Comparison of ENCODE assay signal across 15 cellular contexts in genomic region chrX:34893741-34894140, GRCh38. TPM values are rescaled to one million over a fixed set of nuclear protein-coding genes. Genes with fewer than 3 reads are reported as not detected.
DNase-seq lines count a peak whose midpoint lies in the region; ATAC-seq and TF ChIP-seq lines count a peak whose summit lies in the region.
"Had no signal": no experiment of that assay in that cellular context is flagged by ENCODE, and none has a peak within 500 bp of the region (broad histone marks: within the 10 kb centered on the region; RNA-seq: fewer than 3 reads in every experiment).

No MANE protein-coding gene starts in this region.

- H3K9me2 ChIP-seq in PC-9 (ENCODE audit: insufficient read depth): no peaks in the 10 kb centered on the region

- peak in 1 of 2 donors; percentile 25 for DNase-seq in cardiac muscle cell (ENCODE audit: low read depth in 1 of 2, low spot score in 1 of 2)
- no peak for DNase-seq in right cardiac atrium
- no peak for DNase-seq in PC-9
- no peak for DNase-seq in esophagus muscularis mucosa (ENCODE audit: extremely low spot score)
- no peak for DNase-seq in tibial artery
- DNase-seq in colonic mucosa: no peak
- no peak for DNase-seq in coronary artery (ENCODE audit: low spot score)
- DNase-seq in A172 (ENCODE audit: low spot score): no peak
- DNase-seq: C1 segment of cervical spinal cord; glutamatergic neuron; midbrain; NCI-H345; stimulated activated CD4-positive, alpha-beta T cell treated with anti-CD3 and anti-CD28 coated beads, Interleukin-12 subunit alpha, Interleukin-12 subunit beta, amount 100 ng/mL, for 4 hours; T-helper 2 cell had no signal

- H3K9me3 ChIP-seq in cardiac muscle cell (ENCODE audit: low read depth) (no peaks in the 10 kb centered on the region), right cardiac atrium (ENCODE audit: control insufficient read depth, low read length) (no peaks in the 10 kb centered on the region), PC-9 (ENCODE audit: insufficient read depth, low read depth) (no peaks in the 10 kb centered on the region), esophagus muscularis mucosa (no peaks in the 10 kb centered on the region), tibial artery (no peaks in the 10 kb centered on the region), colonic mucosa (no peaks in the 10 kb centered on the region)

- H3K27ac ChIP-seq in cardiac muscle cell: no peak overlapping the region
- H3K27ac ChIP-seq in right cardiac atrium (ENCODE audit: low read length): no peak overlapping the region
- no peak overlapping the region for H3K27ac ChIP-seq in PC-9
- no peak overlapping the region for H3K27ac ChIP-seq in esophagus muscularis mucosa (replicated peaks in 1 of 4)
- no peak overlapping the region for H3K27ac ChIP-seq in tibial artery
- H3K27ac ChIP-seq in colonic mucosa: no peak overlapping the region
- no peak overlapping the region for H3K27ac ChIP-seq in coronary artery

- no peak overlapping the region for H3K4me2 ChIP-seq in PC-9

- no peak for TF ChIP-seq EP300 in esophagus muscularis mucosa (IDR thresholded peaks at IDR 0.05)

- no peaks in the 10 kb centered on the region for H3K79me2 ChIP-seq in PC-9 (ENCODE audit: low read depth)

- no TSS peak for BruUV-seq in PC-9 (replicated peaks; lab: Mats Ljungman, UMichigan)

- peak; percentile 32 for TF ChIP-seq CTCF in cardiac muscle cell (IDR thresholded peaks at IDR 0.05; ENCODE audit: low read depth, low read length)
- TF ChIP-seq CTCF in PC-9 (conservative IDR thresholded peaks at IDR 0.05): peak; percentile 50; the same call in 1 of the 2 replicates
- TF ChIP-seq CTCF in esophagus muscularis mucosa (IDR thresholded peaks at IDR 0.05): peak in 2 of 3 experiments; percentile 11 to 19
- peak; percentile 13 to 28 for TF ChIP-seq CTCF in tibial artery (IDR thresholded peaks at IDR 0.05)
- no peak for TF ChIP-seq CTCF in colonic mucosa (IDR thresholded peaks at IDR 0.05)
- no peak for TF ChIP-seq CTCF in coronary artery (IDR thresholded peaks at IDR 0.05)

- H3K4me3 ChIP-seq in cardiac muscle cell (no peak overlapping the region), right cardiac atrium (ENCODE audit: low read length) (no peak overlapping the region), PC-9 (no peak overlapping the region), esophagus muscularis mucosa (no peak overlapping the region), tibial artery (no peak overlapping the region), colonic mucosa (no peak overlapping the region), coronary artery (no peak overlapping the region)

- WGBS in right cardiac atrium: 92% methylated on average over 1 of the region's 1 CpG
- 75% methylated on average over 1 of the region's 1 CpG for WGBS in esophagus muscularis mucosa

- H3K27me3 ChIP-seq in cardiac muscle cell: no peaks in the 10 kb centered on the region
- no peaks in the 10 kb centered on the region for H3K27me3 ChIP-seq in right cardiac atrium (ENCODE audit: control insufficient read depth, insufficient read depth)
- no peaks in the 10 kb centered on the region for H3K27me3 ChIP-seq in PC-9 (ENCODE audit: insufficient read depth, low read depth)
- H3K27me3 ChIP-seq in esophagus muscularis mucosa: no peaks in the 10 kb centered on the region
- no peaks in the 10 kb centered on the region for H3K27me3 ChIP-seq in tibial artery
- no peaks in the 10 kb centered on the region for H3K27me3 ChIP-seq in colonic mucosa

- POLR2A ChIA-PET in PC-9 (lab: Charles Lee; ENCODE audit: unreplicated experiment): no interaction called here

- intact Hi-C loops in right cardiac atrium (cut with DNase I) (no loop called here), PC-9 (cut with micrococcal nuclease; ENCODE audit: unreplicated experiment) (no loop called here), esophagus muscularis mucosa (cut with DNase I) (no loop called here), tibial artery (cut with DNase I; ENCODE audit: low total_unique reads) (no loop called here), colonic mucosa (cut with DNase I) (no loop called here)

- no peak for TF ChIP-seq POLR2A in esophagus muscularis mucosa (IDR thresholded peaks at IDR 0.05; ENCODE audit: low read depth)

- H4K20me1 ChIP-seq in PC-9 (ENCODE audit: insufficient read depth): no peaks in the 10 kb centered on the region

- no peak overlapping the region for H2AFZ ChIP-seq in PC-9

- no peaks in the 10 kb centered on the region for H3K36me3 ChIP-seq in cardiac muscle cell
- H3K36me3 ChIP-seq in PC-9 (ENCODE audit: low read depth): no peaks in the 10 kb centered on the region
- no peaks in the 10 kb centered on the region for H3K36me3 ChIP-seq in esophagus muscularis mucosa
- H3K36me3 ChIP-seq in tibial artery: no peaks in the 10 kb centered on the region
- no peaks in the 10 kb centered on the region for H3K36me3 ChIP-seq in colonic mucosa

- H3K9ac ChIP-seq in colonic mucosa (ENCODE audit: low read depth in 2 of 2, low read length in 2 of 2): no peak overlapping the region

- CTCF ChIA-PET in PC-9 (lab: Charles Lee): no interaction called here

- no peak for ATAC-seq in right cardiac atrium

- H3F3A ChIP-seq in PC-9 (ENCODE audit: insufficient read depth, low read depth): no peaks in the 10 kb centered on the region

- no peaks in the 10 kb centered on the region for H3K4me1 ChIP-seq in cardiac muscle cell (ENCODE audit: low read depth)
- H3K4me1 ChIP-seq in right cardiac atrium (ENCODE audit: control insufficient read depth, insufficient read depth, low read length): no peaks in the 10 kb centered on the region
- no peaks in the 10 kb centered on the region for H3K4me1 ChIP-seq in PC-9 (replicated peaks; ENCODE audit: insufficient read depth)
- H3K4me1 ChIP-seq in esophagus muscularis mucosa: no peaks in the 10 kb centered on the region
- no peaks in the 10 kb centered on the region for H3K4me1 ChIP-seq in tibial artery
- no peaks in the 10 kb centered on the region for H3K4me1 ChIP-seq in colonic mucosa

RNA-seq across cellular contexts. Expression of gene FAM47B, which starts 48.9 kb away (rescaled TPM):
- not detected in 2 replicates for total RNA-seq in cardiac muscle cell
- polyA plus RNA-seq in cardiac muscle cell: not detected in 2 replicates
- not detected for total RNA-seq in right cardiac atrium
- polyA plus RNA-seq in right cardiac atrium: not detected
- not detected in 2 replicates for total RNA-seq in PC-9 (2021)
- not detected for total RNA-seq in esophagus muscularis mucosa
- total RNA-seq in colonic mucosa: not detected
- total RNA-seq in A172 (2014; rRNA removed; shearing (Covaris generic)): not detected in 2 replicates
- total RNA-seq: HT1080 had no signal

Comparison
In these comparisons a context has a peak if more than half of its experiments do, and no peak if none do; other contexts are left out.
1. CTCF ChIP-seq: peak in cardiac muscle cell (single experiment), PC-9 (single experiment), esophagus muscularis mucosa (2 of 3) and tibial artery (2 of 2); none in colonic mucosa (single experiment) and coronary artery (single experiment).